Comparison of ENCODE assay signal across 8 cellular contexts in genomic region chr9:129997706-129998105, GRCh38. TPM values are rescaled to one million over a fixed set of nuclear protein-coding genes. Genes with fewer than 3 reads are reported as not detected.
DNase-seq lines count a peak whose midpoint lies in the region; ATAC-seq and TF ChIP-seq lines count a peak whose summit lies in the region.
"Not testable (repeated sequence)": the region's sequence is repeated elsewhere in the genome, so short reads cannot be mapped to it uniquely, and the experiment has no call there.

No MANE protein-coding gene starts in this region.

- intact Hi-C loops in activated naive CD4-positive, alpha-beta T cell treated with anti-CD3 and anti-CD28 coated beads for 36 hours (cut with micrococcal nuclease), result loop anchor here (1.0 kb wide), 1 partner anchor 7 kb away; no protein-coding TSS in a partner anchor

- H3K9me3 Mint-ChIP-seq in T-helper 2 cell treated with Interferon-gamma antibody and Interleukin-4, amounts not matched to agents 5 μg/mL and 100 μg/mL, for 36 hours; activated CD8-positive, alpha-beta memory T cell treated with anti-CD3 and anti-CD28 coated beads, Interleukin-2, amount 10 ng/mL, durations not matched to agents 7 days and 5 days (ENCODE audit: low read depth); activated naive CD4-positive, alpha-beta T cell treated with anti-CD3 and anti-CD28 coated beads for 36 hours; central memory CD8-positive, alpha-beta T cell; naive B cell; stimulated activated naive CD8-positive, alpha-beta T cell treated with anti-CD3 and anti-CD28 coated beads, Interleukin-15, Interleukin-2, amounts not matched to agents 100 ng/mL and 50 ng/mL, for 24 hours: not testable (repeated sequence)

- peaks cover 58% of the 10 kb centered on the region for H3K4me1 Mint-ChIP-seq in T-helper 2 cell treated with Interferon-gamma antibody and Interleukin-4, amounts not matched to agents 5 μg/mL and 100 μg/mL, for 36 hours (ENCODE audit: low read depth)
- peaks cover 78% of the 10 kb centered on the region for H3K4me1 Mint-ChIP-seq in activated CD8-positive, alpha-beta memory T cell treated with anti-CD3 and anti-CD28 coated beads, Interleukin-2, amount 10 ng/mL, durations not matched to agents 7 days and 5 days
- H3K4me1 Mint-ChIP-seq in activated naive CD4-positive, alpha-beta T cell treated with anti-CD3 and anti-CD28 coated beads for 36 hours (ENCODE audit: low read depth), result peaks cover 75% of the 10 kb centered on the region
- peaks cover 67% of the 10 kb centered on the region for H3K4me1 Mint-ChIP-seq in central memory CD8-positive, alpha-beta T cell
- peaks cover 32 to 72% (median 45%) of the 10 kb centered on the region in 3 donors for H3K4me1 Mint-ChIP-seq in naive B cell
- H3K4me1 Mint-ChIP-seq in stimulated activated naive CD8-positive, alpha-beta T cell treated with anti-CD3 and anti-CD28 coated beads, Interleukin-15, Interleukin-2, amounts not matched to agents 100 ng/mL and 50 ng/mL, for 24 hours (ENCODE audit: low read depth), result peaks cover 88% of the 10 kb centered on the region

- H3K27me3 Mint-ChIP-seq in T-helper 2 cell treated with Interferon-gamma antibody and Interleukin-4, amounts not matched to agents 5 μg/mL and 100 μg/mL, for 36 hours (ENCODE audit: low read depth); activated CD8-positive, alpha-beta memory T cell treated with anti-CD3 and anti-CD28 coated beads, Interleukin-2, amount 10 ng/mL, durations not matched to agents 7 days and 5 days; activated naive CD4-positive, alpha-beta T cell treated with anti-CD3 and anti-CD28 coated beads for 36 hours (ENCODE audit: low read depth); central memory CD8-positive, alpha-beta T cell; naive B cell; stimulated activated naive CD8-positive, alpha-beta T cell treated with anti-CD3 and anti-CD28 coated beads, Interleukin-15, Interleukin-2, amounts not matched to agents 100 ng/mL and 50 ng/mL, for 24 hours: not testable (repeated sequence)

- not testable (repeated sequence) for H3K9me2 ChIP-seq in DOHH2 (replicated peaks; ENCODE audit: control insufficient read depth, low read length)

- H4K20me1 ChIP-seq in DOHH2 (ENCODE audit: control insufficient read depth, insufficient read depth, low read depth, low read length), result peaks cover 16% of the 10 kb centered on the region

- H3K4me1 ChIP-seq in DOHH2 (ENCODE audit: control insufficient read depth, low read length), result peaks cover 95% of the 10 kb centered on the region

- DNase-seq in M059J (ENCODE audit: low read depth), result peak; percentile 28
- not testable (repeated sequence) for DNase-seq in T-helper 2 cell treated with Interferon-gamma antibody and Interleukin-4, amounts not matched to agents 5 μg/mL and 100 μg/mL, for 36 hours (ENCODE audit: low spot score); activated CD8-positive, alpha-beta memory T cell treated with anti-CD3 and anti-CD28 coated beads, Interleukin-2, amount 10 ng/mL, durations not matched to agents 7 days and 5 days; activated naive CD4-positive, alpha-beta T cell treated with anti-CD3 and anti-CD28 coated beads for 36 hours; central memory CD8-positive, alpha-beta T cell (ENCODE audit: low spot score in 2 of 2); naive B cell

- H3K79me2 ChIP-seq in DOHH2 (ENCODE audit: control insufficient read depth, low read length), result peaks cover 97% of the 10 kb centered on the region

- TF ChIP-seq CTCF in DOHH2 (IDR thresholded peaks at IDR 0.05; ENCODE audit: low read depth, low read length, poor library complexity, severe bottlenecking), result not testable (repeated sequence)

- CTCF ChIA-PET in activated CD8-positive, alpha-beta memory T cell treated with anti-CD3 and anti-CD28 coated beads, Interleukin-2, amount 10 ng/mL, durations not matched to agents 7 days and 5 days (lab: Charles Lee), result interaction anchor here (1.1 to 3.3 kb wide), 3 partner anchors 9 to 40 kb away, joined by 3 to 14 read pairs (median 10); no protein-coding TSS in a partner anchor
- CTCF ChIA-PET in activated naive CD4-positive, alpha-beta T cell treated with anti-CD3 and anti-CD28 coated beads for 36 hours (lab: Charles Lee), result not testable (repeated sequence)

- peak overlapping the region; percentile 73 for H3K27ac Mint-ChIP-seq in T-helper 2 cell treated with Interferon-gamma antibody and Interleukin-4, amounts not matched to agents 5 μg/mL and 100 μg/mL, for 36 hours
- H3K27ac Mint-ChIP-seq in activated CD8-positive, alpha-beta memory T cell treated with anti-CD3 and anti-CD28 coated beads, Interleukin-2, amount 10 ng/mL, durations not matched to agents 7 days and 5 days, result peak overlapping the region; percentile 52
- peak overlapping the region; percentile 41 for H3K27ac Mint-ChIP-seq in activated naive CD4-positive, alpha-beta T cell treated with anti-CD3 and anti-CD28 coated beads for 36 hours
- peak overlapping the region; percentile 82 for H3K27ac Mint-ChIP-seq in central memory CD8-positive, alpha-beta T cell (ENCODE audit: low read depth)
- H3K27ac Mint-ChIP-seq in naive B cell, result peak overlapping the region in 4 of 6 donors; percentile 44 to 98 (median 81)
- peak overlapping the region; percentile 78 for H3K27ac Mint-ChIP-seq in stimulated activated naive CD8-positive, alpha-beta T cell treated with anti-CD3 and anti-CD28 coated beads, Interleukin-15, Interleukin-2, amounts not matched to agents 100 ng/mL and 50 ng/mL, for 24 hours

- peaks cover 31% of the 10 kb centered on the region for H3F3A ChIP-seq in DOHH2 (ENCODE audit: control insufficient read depth, insufficient read depth)

- peak overlapping the region; percentile 29; the same call in 1 of the 2 replicates for H3K4me3 ChIP-seq in DOHH2 (ENCODE audit: low read length)

- not testable (repeated sequence) for H3K27me3 ChIP-seq in DOHH2 (ENCODE audit: control insufficient read depth, low read length)

- H3K27ac ChIP-seq in DOHH2 (ENCODE audit: low read depth, low read length), result peak overlapping the region; percentile 94

- not testable (repeated sequence) for ATAC-seq in activated CD8-positive, alpha-beta memory T cell treated with anti-CD3 and anti-CD28 coated beads, Interleukin-2, amount 10 ng/mL, durations not matched to agents 7 days and 5 days; central memory CD8-positive, alpha-beta T cell (replicated peaks; ENCODE audit: extremely low read depth, poor library complexity, severe bottlenecking); naive B cell (ENCODE audit: low read depth in 2 of 2)

- not testable (repeated sequence) for H3K9me3 ChIP-seq in DOHH2 (ENCODE audit: control insufficient read depth, insufficient read depth, low read length)

- H3K4me3 Mint-ChIP-seq in T-helper 2 cell treated with Interferon-gamma antibody and Interleukin-4, amounts not matched to agents 5 μg/mL and 100 μg/mL, for 36 hours; activated CD8-positive, alpha-beta memory T cell treated with anti-CD3 and anti-CD28 coated beads, Interleukin-2, amount 10 ng/mL, durations not matched to agents 7 days and 5 days; activated naive CD4-positive, alpha-beta T cell treated with anti-CD3 and anti-CD28 coated beads for 36 hours; central memory CD8-positive, alpha-beta T cell; stimulated activated naive CD8-positive, alpha-beta T cell treated with anti-CD3 and anti-CD28 coated beads, Interleukin-15, Interleukin-2, amounts not matched to agents 100 ng/mL and 50 ng/mL, for 24 hours: not testable (repeated sequence)
- peak overlapping the region in 1 of 8 donors; percentile 22 for H3K4me3 Mint-ChIP-seq in naive B cell

- peaks cover 52% of the 10 kb centered on the region for H3K36me3 Mint-ChIP-seq in T-helper 2 cell treated with Interferon-gamma antibody and Interleukin-4, amounts not matched to agents 5 μg/mL and 100 μg/mL, for 36 hours (ENCODE audit: low read depth)
- H3K36me3 Mint-ChIP-seq in activated CD8-positive, alpha-beta memory T cell treated with anti-CD3 and anti-CD28 coated beads, Interleukin-2, amount 10 ng/mL, durations not matched to agents 7 days and 5 days, result peaks cover 37% of the 10 kb centered on the region
- H3K36me3 Mint-ChIP-seq in activated naive CD4-positive, alpha-beta T cell treated with anti-CD3 and anti-CD28 coated beads for 36 hours (ENCODE audit: low read depth), result peaks cover 21% of the 10 kb centered on the region
- H3K36me3 Mint-ChIP-seq in central memory CD8-positive, alpha-beta T cell (ENCODE audit: insufficient read depth), result peaks cover 35% of the 10 kb centered on the region
- H3K36me3 Mint-ChIP-seq in naive B cell, result not testable (repeated sequence)
- H3K36me3 Mint-ChIP-seq in stimulated activated naive CD8-positive, alpha-beta T cell treated with anti-CD3 and anti-CD28 coated beads, Interleukin-15, Interleukin-2, amounts not matched to agents 100 ng/mL and 50 ng/mL, for 24 hours (ENCODE audit: low read depth), result peaks cover 59% of the 10 kb centered on the region

- H3K4me2 ChIP-seq in DOHH2 (ENCODE audit: low read length), result peak overlapping the region; percentile 79

- H3K36me3 ChIP-seq in DOHH2 (ENCODE audit: control insufficient read depth, low read length), result peaks cover 41% of the 10 kb centered on the region

RNA-seq across cellular contexts. Expression of gene FNBP1, which starts 45.3 kb away (rescaled TPM):
- 7.2 and 24.2 TPM in 2 replicates for total RNA-seq in M059J (2014; rRNA removed; shearing (Covaris generic))
- 100 to 1,000 TPM; 153 to 167 TPM for total RNA-seq in activated CD8-positive, alpha-beta memory T cell treated with anti-CD3 and anti-CD28 coated beads, Interleukin-2, amount 10 ng/mL, durations not matched to agents 7 days and 5 days
- total RNA-seq in activated naive CD4-positive, alpha-beta T cell treated with anti-CD3 and anti-CD28 coated beads for 36 hours, result 100 to 1,000 TPM; 126 to 128 TPM
- polyA plus RNA-seq in naive B cell (ENCODE audit: low read depth in 6 of 6), result 100 to 1,000 TPM; 103 to 178 (median 154) TPM

RNA-seq across cellular contexts. Expression of gene GPR107, which starts 56.0 kb away (rescaled TPM):
- 32.2 and 33.7 TPM in 2 replicates for total RNA-seq in M059J (2014; rRNA removed; shearing (Covaris generic))
- total RNA-seq in activated CD8-positive, alpha-beta memory T cell treated with anti-CD3 and anti-CD28 coated beads, Interleukin-2, amount 10 ng/mL, durations not matched to agents 7 days and 5 days, result 10 to 100 TPM; 24.6 to 25.6 TPM
- total RNA-seq in activated naive CD4-positive, alpha-beta T cell treated with anti-CD3 and anti-CD28 coated beads for 36 hours, result 10 to 100 TPM; 19.0 to 20.0 TPM
- 1 to 10 TPM in 5 of 6 donors, under 1 TPM in 1; 0.27 to 4.4 (median 3.4) TPM for polyA plus RNA-seq in naive B cell (ENCODE audit: low read depth in 6 of 6)
